13 cellular contexts compared by ENCODE assay signal in the genomic region with DNA sequence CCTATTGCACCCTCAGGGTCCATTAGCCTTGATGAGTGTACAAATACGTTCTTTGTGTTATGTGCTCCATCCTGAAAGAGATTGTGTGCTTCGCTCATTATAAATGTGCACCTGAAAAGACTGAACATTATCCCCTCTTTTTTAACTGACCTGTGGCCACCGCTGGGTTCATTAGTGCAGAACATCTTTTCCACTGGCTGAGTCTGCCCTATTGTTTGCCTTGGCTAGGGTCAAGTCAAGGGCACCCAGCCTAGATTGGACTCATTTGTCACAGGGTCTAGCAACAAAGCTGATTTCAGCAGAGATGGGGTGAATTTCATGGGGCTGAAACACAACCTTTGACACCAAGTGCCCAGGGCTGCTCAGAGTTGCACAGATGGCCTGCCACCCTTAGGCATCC.
"Had no signal": no experiment of that assay in that cellular context is flagged by ENCODE, and none has a peak within 500 bp of the region (broad histone marks: within the 10 kb centered on the region; RNA-seq: fewer than 3 reads in every experiment).

No MANE protein-coding gene starts in this region.

- H3K9me3 Mint-ChIP-seq: activated CD4-positive, alpha-beta memory T cell treated with anti-CD3 and anti-CD28 coated beads for 36 hours; nephron had no signal

- H3K9me3 ChIP-seq: pancreas, tibial nerve had no signal

- H3K27me3 ChIP-seq: dorsolateral prefrontal cortex, foreskin keratinocyte, pancreas, tibial nerve had no signal

- H3K4me1 Mint-ChIP-seq: nephron had no signal

- H3K27ac Mint-ChIP-seq: activated CD4-positive, alpha-beta memory T cell treated with anti-CD3 and anti-CD28 coated beads for 36 hours; activated naive CD8-positive, alpha-beta T cell had no signal

- H3K27me3 Mint-ChIP-seq: activated CD4-positive, alpha-beta memory T cell treated with anti-CD3 and anti-CD28 coated beads for 36 hours; activated naive CD8-positive, alpha-beta T cell had no signal

- H3K27ac ChIP-seq: dorsolateral prefrontal cortex, foreskin keratinocyte, pancreas, skin epidermis, tibial nerve had no signal

- H3K36me3 Mint-ChIP-seq: activated CD4-positive, alpha-beta memory T cell treated with anti-CD3 and anti-CD28 coated beads for 36 hours; activated naive CD8-positive, alpha-beta T cell had no signal

- H3K4me1 ChIP-seq: pancreas, tibial nerve had no signal

- H3K4me3 ChIP-seq: dorsolateral prefrontal cortex, pancreas, skin epidermis, tibial nerve had no signal

- H3K36me3 ChIP-seq: pancreas, tibial nerve had no signal

- DNase-seq: activated CD4-positive, alpha-beta memory T cell treated with anti-CD3 and anti-CD28 coated beads for 36 hours; activated gamma-delta T cell; activated T-cell treated with anti-CD3 and anti-CD28 coated beads, Interleukin-2, amount 50 U/mL, for 4 hours; dorsolateral prefrontal cortex; foreskin keratinocyte; left ventricle myocardium superior; mesenchymal stem cell; pancreas; T1000 had no signal

- ATAC-seq: activated T-cell treated with anti-CD3 and anti-CD28 coated beads, Interleukin-2, amount 50 U/mL, for 4 hours; foreskin keratinocyte; left ventricle myocardium superior had no signal

- H3K4me3 Mint-ChIP-seq: activated CD4-positive, alpha-beta memory T cell treated with anti-CD3 and anti-CD28 coated beads for 36 hours; activated naive CD8-positive, alpha-beta T cell; activated T-cell treated with anti-CD3 and anti-CD28 coated beads, Interleukin-2, amount 50 U/mL, for 4 hours; nephron had no signal
